ENCODE assay signal across 23 cellular contexts in the genomic region with DNA sequence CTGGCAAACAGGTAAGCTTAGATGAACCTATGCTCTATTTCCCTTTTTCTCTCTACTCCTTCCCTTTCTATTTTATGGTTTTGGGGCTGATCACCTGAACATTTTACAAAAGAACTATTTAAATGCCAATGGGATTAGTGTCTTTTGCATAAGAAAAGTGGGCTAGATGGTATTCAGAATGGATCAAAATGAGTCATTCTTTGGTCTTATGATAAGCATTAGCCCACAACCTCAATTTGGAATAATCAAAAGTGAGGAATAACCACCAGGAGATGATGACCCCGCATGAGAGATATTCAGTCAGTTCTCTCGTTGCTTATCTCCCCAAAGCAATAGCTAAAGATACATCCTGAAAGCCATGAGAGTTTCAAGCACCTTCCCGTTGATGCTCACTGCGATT.
"Had no signal": no experiment of that assay in that cellular context is flagged by ENCODE, and none has a peak within 500 bp of the region (broad histone marks: within the 10 kb centered on the region; RNA-seq: fewer than 3 reads in every experiment).

No MANE protein-coding gene starts in this region.

- H3K4me3 ChIP-seq: dorsolateral prefrontal cortex, gastrocnemius medialis, mucosa of descending colon, right lobe of liver, suprapubic skin, transverse colon, upper lobe of right lung, vagina had no signal

- ATAC-seq: esophagus mucosa; gastrocnemius medialis; left lobe of liver; mucosa of descending colon; natural killer cell treated with Interleukin-12 subunit alpha and Interleukin-12 subunit beta and Interleukin-15 and Interleukin-18, amount 100 ng/mL, for 72 hours; right lobe of liver; stimulated activated naive B cell treated with anti-CD40 and anti-IgM and Interleukin-4, amounts not matched to agents 10 μg/mL and 1 μg/mL and 100 μg/mL, for 72 hours; upper lobe of right lung had no signal

- H3K36me3 ChIP-seq: gastrocnemius medialis, right lobe of liver, suprapubic skin, transverse colon, upper lobe of right lung, vagina had no signal

- FAIRE-seq: kidney, small intestine had no signal

- H3K4me1 ChIP-seq: gastrocnemius medialis, parathyroid adenoma, right lobe of liver, suprapubic skin, transverse colon, upper lobe of right lung, vagina had no signal

- H3K9me3 ChIP-seq: gastrocnemius medialis, mucosa of descending colon, right lobe of liver, suprapubic skin, transverse colon, upper lobe of right lung, vagina had no signal

- H3K27ac ChIP-seq: dorsolateral prefrontal cortex, epithelial cell of prostate, gastrocnemius medialis, parathyroid adenoma, right lobe of liver, suprapubic skin, transverse colon, upper lobe of right lung, vagina had no signal

- H3K9ac ChIP-seq: parathyroid adenoma had no signal

- DNase-seq: dorsolateral prefrontal cortex; effector CD8-positive, alpha-beta T cell; foreskin fibroblast; gastrocnemius medialis; head of caudate nucleus; kidney; mesenchymal stem cell; mucosa of descending colon; naive B cell; right lobe of liver; small intestine; stimulated activated CD4-positive, alpha-beta T cell treated with anti-CD3 and anti-CD28 coated beads, Interleukin-15, amount 100 ng/mL, for 24 hours; stimulated activated CD4-positive, alpha-beta T cell treated with anti-CD3 and anti-CD28 coated beads, Interleukin-2, amount 100 ng/mL, for 48 hours; stimulated activated naive B cell treated with anti-CD40 and anti-IgM and Interleukin-4, amounts not matched to agents 10 μg/mL and 1 μg/mL and 100 μg/mL, for 72 hours; transverse colon; upper lobe of right lung had no signal

- H3K27me3 ChIP-seq: right lobe of liver, suprapubic skin, transverse colon, upper lobe of right lung, vagina had no signal
